1 cellular context compared by ENCODE assay signal in genomic region chr5:84494453-84494852, GRCh38.
TF ChIP-seq lines count a peak whose summit lies in the region.

No MANE protein-coding gene starts in this region.

TF ChIP-seq in SK-N-SH treated with all-trans-retinoic acid at 6 μM for 48 hours, 23 proteins besides CTCF, POLR2A, EP300 and RAD21 (continued from another document):
- TF ChIP-seq CSRNP3 (CRISPR knock-in tag; IDR thresholded peaks at IDR 0.05), result no peak
- no peak for TF ChIP-seq TOX (CRISPR knock-in tag; IDR thresholded peaks at IDR 0.05; ENCODE audit: borderline replicate concordance)
- TF ChIP-seq ESRRG (CRISPR knock-in tag; IDR thresholded peaks at IDR 0.05), result no peak
- no peak for TF ChIP-seq ARNTL (CRISPR knock-in tag; IDR thresholded peaks at IDR 0.05; ENCODE audit: borderline replicate concordance, low read depth)
- TF ChIP-seq ZC3H10 (CRISPR knock-in tag; IDR thresholded peaks at IDR 0.05), result no peak
- no peak for TF ChIP-seq ZFP3 (CRISPR knock-in tag; IDR thresholded peaks at IDR 0.05)
- TF ChIP-seq RARB (CRISPR knock-in tag; IDR thresholded peaks at IDR 0.05), result no peak
- TF ChIP-seq BACH2 (CRISPR knock-in tag; IDR thresholded peaks at IDR 0.05; ENCODE audit: borderline replicate concordance), result no peak
